In genomic region chr1:44016875-44017400, GRCh38 we compare ENCODE assay signal across 18 cellular contexts.
"Had no signal": no experiment of that assay in that cellular context is flagged by ENCODE, and none has a peak within 500 bp of the region (broad histone marks: within the 10 kb centered on the region; RNA-seq: fewer than 3 reads in every experiment).

No MANE protein-coding gene starts in this region.

- H3K4me1 ChIP-seq: prostate gland, spleen had no signal

- DNase-seq: activated CD4-positive, alpha-beta memory T cell treated with anti-CD3 and anti-CD28 coated beads for 36 hours; activated CD4-positive, alpha-beta T cell treated with anti-CD3 and anti-CD28 coated beads for 1 hour; activated naive CD4-positive, alpha-beta T cell; activated naive CD8-positive, alpha-beta T cell treated with anti-CD3 and anti-CD28 coated beads, Interleukin-2, amount 50 U/mL, for 24 hours; central memory CD4-positive, alpha-beta T cell; islet precursor cell; naive B cell; spleen; stimulated activated CD4-positive, alpha-beta T cell treated with anti-CD3 and anti-CD28 coated beads, Interleukin-1b, Interleukin-23, amount 100 ng/mL, for 48 hours; T-helper 9 cell; trophoblast cell had no signal

- H3K27ac ChIP-seq: esophagus muscularis mucosa, prostate gland, spleen had no signal

- H3K4me1 Mint-ChIP-seq: naive B cell; stimulated activated memory B cell treated with anti-CD40 and anti-IgM and Interleukin-4, amounts not matched to agents 10 μg/mL and 1 μg/mL and 100 μg/mL, for 72 hours had no signal

- ATAC-seq: activated naive CD8-positive, alpha-beta T cell treated with anti-CD3 and anti-CD28 coated beads, Interleukin-2, amount 50 U/mL, for 24 hours; sciatic nerve; stimulated activated memory B cell treated with anti-CD40 and anti-IgM and Interleukin-4, amounts not matched to agents 10 μg/mL and 1 μg/mL and 100 μg/mL, for 72 hours had no signal

- H3K27ac Mint-ChIP-seq: activated CD4-positive, alpha-beta memory T cell treated with anti-CD3 and anti-CD28 coated beads for 36 hours; activated naive CD8-positive, alpha-beta T cell treated with anti-CD3 and anti-CD28 coated beads, Interleukin-2, amount 50 U/mL, for 24 hours; activated T-helper 1 cell treated with anti-CD3 and anti-CD28 coated beads, Interleukin-12 subunit alpha, Interleukin-12 subunit beta, Interleukin-2, Interleukin-4 antibody, amounts not matched to agents 30 ng/mL and 10 ng/mL and 1 ng/mL, durations not matched to agents 14 hours and 24 hours and 36 hours; dendritic cell treated with granulocyte-macrophage colony-stimulating factor and Interleukin-4, amounts not matched to agents 40 ng/mL and 50 ng/mL, for 4 days; naive B cell; stimulated activated memory B cell treated with anti-CD40 and anti-IgM and Interleukin-4, amounts not matched to agents 10 μg/mL and 1 μg/mL and 100 μg/mL, for 72 hours had no signal

- H3K4me3 ChIP-seq: esophagus muscularis mucosa, prostate gland, spleen had no signal

- H3K36me3 Mint-ChIP-seq: naive B cell; stimulated activated memory B cell treated with anti-CD40 and anti-IgM and Interleukin-4, amounts not matched to agents 10 μg/mL and 1 μg/mL and 100 μg/mL, for 72 hours had no signal

- H3K9me3 ChIP-seq: esophagus muscularis mucosa, prostate gland, spleen had no signal

- FAIRE-seq: endometrium had no signal

- H3K36me3 ChIP-seq: prostate gland, spleen had no signal

- H3K4me3 Mint-ChIP-seq: activated CD4-positive, alpha-beta memory T cell treated with anti-CD3 and anti-CD28 coated beads for 36 hours; activated naive CD8-positive, alpha-beta T cell treated with anti-CD3 and anti-CD28 coated beads, Interleukin-2, amount 50 U/mL, for 24 hours; activated T-helper 1 cell treated with anti-CD3 and anti-CD28 coated beads, Interleukin-12 subunit alpha, Interleukin-12 subunit beta, Interleukin-2, Interleukin-4 antibody, amounts not matched to agents 30 ng/mL and 10 ng/mL and 1 ng/mL, durations not matched to agents 14 hours and 24 hours and 36 hours; dendritic cell treated with granulocyte-macrophage colony-stimulating factor and Interleukin-4, amounts not matched to agents 40 ng/mL and 50 ng/mL, for 4 days; naive B cell; stimulated activated memory B cell treated with anti-CD40 and anti-IgM and Interleukin-4, amounts not matched to agents 10 μg/mL and 1 μg/mL and 100 μg/mL, for 72 hours had no signal

- H3K27me3 ChIP-seq: esophagus muscularis mucosa, spleen had no signal

- H3K27me3 Mint-ChIP-seq: activated CD4-positive, alpha-beta memory T cell treated with anti-CD3 and anti-CD28 coated beads for 36 hours; activated naive CD8-positive, alpha-beta T cell treated with anti-CD3 and anti-CD28 coated beads, Interleukin-2, amount 50 U/mL, for 24 hours had no signal

- H3K9me3 Mint-ChIP-seq: activated CD4-positive, alpha-beta memory T cell treated with anti-CD3 and anti-CD28 coated beads for 36 hours; activated naive CD8-positive, alpha-beta T cell treated with anti-CD3 and anti-CD28 coated beads, Interleukin-2, amount 50 U/mL, for 24 hours; activated T-helper 1 cell treated with anti-CD3 and anti-CD28 coated beads, Interleukin-12 subunit alpha, Interleukin-12 subunit beta, Interleukin-2, Interleukin-4 antibody, amounts not matched to agents 30 ng/mL and 10 ng/mL and 1 ng/mL, durations not matched to agents 14 hours and 24 hours and 36 hours; dendritic cell treated with granulocyte-macrophage colony-stimulating factor and Interleukin-4, amounts not matched to agents 40 ng/mL and 50 ng/mL, for 4 days; naive B cell; stimulated activated memory B cell treated with anti-CD40 and anti-IgM and Interleukin-4, amounts not matched to agents 10 μg/mL and 1 μg/mL and 100 μg/mL, for 72 hours had no signal
